ENCODE assay signal across 10 cellular contexts in the genomic region with DNA sequence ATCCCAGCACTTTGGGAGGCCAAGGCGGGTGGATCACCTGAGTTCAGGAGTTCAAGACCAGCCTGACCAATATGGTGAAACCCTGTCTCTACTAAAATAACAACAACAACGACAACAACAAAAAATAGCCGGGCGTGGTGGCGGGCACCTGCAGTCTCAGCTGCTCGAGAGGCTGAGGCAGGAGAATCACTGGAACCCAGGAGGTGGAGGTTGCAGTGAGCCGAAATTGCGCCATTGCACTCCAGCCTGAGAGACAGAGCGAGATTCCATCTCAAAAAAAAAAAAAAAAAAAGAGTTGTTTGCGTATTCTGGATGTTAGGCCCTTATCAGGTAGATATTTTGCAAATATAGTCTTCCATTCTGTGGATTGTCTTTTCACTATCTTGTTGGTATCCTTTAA. TPM values are rescaled to one million over a fixed set of nuclear protein-coding genes. Genes with fewer than 3 reads are reported as not detected.
"Had no signal": no experiment of that assay in that cellular context is flagged by ENCODE, and none has a peak within 500 bp of the region (broad histone marks: within the 10 kb centered on the region; RNA-seq: fewer than 3 reads in every experiment).

No MANE protein-coding gene starts in this region.

RNA-seq across cellular contexts. Expression of gene PLEKHG6, which starts 21.4 kb away (rescaled TPM):
- total RNA-seq: activated CD4-positive, alpha-beta memory T cell treated with anti-CD3 and anti-CD28 coated beads, Interleukin-2, amount 10 ng/mL, durations not matched to agents 7 days and 5 days; activated CD4-positive, alpha-beta T cell treated with anti-CD3 and anti-CD28 coated beads for 36 hours; activated CD4-positive, alpha-beta T cell treated with anti-CD3 and anti-CD28 coated beads, Interleukin-2, amount 10 ng/mL, durations not matched to agents 7 days and 5 days; activated CD8-positive, alpha-beta memory T cell treated with anti-CD3 and anti-CD28 coated beads, Interleukin-2, amount 10 ng/mL, durations not matched to agents 7 days and 5 days; activated naive CD8-positive, alpha-beta T cell treated with anti-CD3 and anti-CD28 coated beads, Interleukin-2, amount 10 ng/mL, durations not matched to agents 7 days and 5 days; activated T-helper 2 cell treated with anti-CD3 and anti-CD28 coated beads, Interferon-gamma antibody, Interleukin-2, Interleukin-4, amounts not matched to agents 10 μg/mL and 5 μg/mL and 100 μg/mL, durations not matched to agents 14 hours and 24 hours and 36 hours; ascending aorta; T-helper 1 cell treated with Interleukin-12 subunit alpha and Interleukin-12 subunit beta and Interleukin-4 antibody, amounts not matched to agents 30 ng/mL and 1 ng/mL, for 36 hours; T-helper 17 cell; T-helper 2 cell treated with Interferon-gamma antibody and Interleukin-4, amounts not matched to agents 100 ng/mL and 5 ng/mL, for 36 hours had no signal
